In the genomic region with DNA sequence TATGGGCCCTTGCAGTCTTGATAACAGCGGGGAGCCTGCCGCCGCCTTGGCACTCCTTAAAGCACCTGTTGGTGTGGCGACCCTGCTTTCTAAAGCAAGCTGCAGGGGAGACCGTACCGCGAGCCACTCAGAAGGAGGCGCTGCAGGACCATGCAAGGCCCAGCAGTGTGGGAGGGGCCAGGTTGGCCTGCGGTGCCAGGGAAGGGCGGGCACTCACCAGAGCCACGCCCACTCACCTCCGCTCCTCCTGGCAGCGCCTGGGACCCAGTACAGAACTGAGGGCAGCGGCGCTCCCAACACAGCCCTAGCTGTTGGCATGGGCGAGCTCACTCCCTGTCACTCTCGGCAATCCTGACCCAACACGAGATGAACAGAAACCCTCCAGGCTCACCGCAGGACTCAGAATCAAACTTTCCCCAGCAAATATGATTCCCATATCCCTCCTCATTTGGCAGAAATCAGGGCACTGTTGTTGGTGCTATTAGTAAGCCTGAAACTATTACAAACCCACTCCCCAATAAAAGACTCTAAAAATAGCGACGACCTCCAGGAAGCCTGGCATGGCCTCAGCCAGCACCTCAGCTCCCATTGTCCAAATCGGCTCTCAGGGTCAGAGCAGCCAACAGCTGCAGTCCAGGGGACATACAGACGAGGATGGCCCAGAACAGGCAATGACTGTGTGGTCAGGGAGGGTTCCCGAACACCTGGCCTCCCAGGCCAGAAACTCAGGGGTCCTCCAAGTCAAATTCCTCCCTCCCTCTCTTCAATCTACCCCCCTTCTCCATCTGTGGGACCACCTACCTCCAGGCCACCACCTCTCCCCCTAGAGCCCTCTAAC, we compare ENCODE assay signal across 8 cellular contexts.
A peak's percentile ranks its signal among the peaks of the same experiment; 100 is the strongest.
DNase-seq lines count a peak whose midpoint lies in the region; ATAC-seq, FAIRE-seq and TF ChIP-seq lines count a peak whose summit lies in the region.

No MANE protein-coding gene starts in this region.

- H3K27ac Mint-ChIP-seq in activated T-helper 2 cell treated with anti-CD3 and anti-CD28 coated beads, Interferon-gamma antibody, Interleukin-2, Interleukin-4, amounts not matched to agents 10 μg/mL and 5 μg/mL and 100 μg/mL, durations not matched to agents 14 hours and 24 hours and 36 hours: no peak overlapping the region

- H3K4me3 ChIP-seq in HFF-Myc (replicated peaks; ENCODE audit: low read depth, low read length): no peak overlapping the region
- H3K4me3 ChIP-seq in retinal pigment epithelial cell (ENCODE audit: low read length): no peak overlapping the region

- H3K27me3 Mint-ChIP-seq in activated T-helper 2 cell treated with anti-CD3 and anti-CD28 coated beads, Interferon-gamma antibody, Interleukin-2, Interleukin-4, amounts not matched to agents 10 μg/mL and 5 μg/mL and 100 μg/mL, durations not matched to agents 14 hours and 24 hours and 36 hours (ENCODE audit: low read depth): no peaks in the 10 kb centered on the region

- DNase-seq in DMS114 treated with DMSO at 0.1 percent for 48 hours (lab: John Stamatoyannopoulos, UW; ENCODE audit: unreplicated experiment) (peak; percentile 26), HFF-Myc (ENCODE audit: extremely low read depth, low read depth) (peak; percentile 5), RKO (ENCODE audit: low spot score) (peak; percentile 21), head of caudate nucleus (peak in 32 of 42 donors; percentile 27 to 67 (median 43)), retinal pigment epithelial cell (ENCODE audit: low read depth) (no peak), RCC 7860 (ENCODE audit: low spot score) (no peak)
- DNase-seq in activated T-helper 2 cell treated with anti-CD3 and anti-CD28 coated beads, Interferon-gamma antibody, Interleukin-2, Interleukin-4, amounts not matched to agents 10 μg/mL and 5 μg/mL and 100 μg/mL, durations not matched to agents 14 hours and 24 hours and 36 hours (ENCODE audit: low spot score): peak; percentile 68

- intact Hi-C loops in activated T-helper 2 cell treated with anti-CD3 and anti-CD28 coated beads, Interferon-gamma antibody, Interleukin-2, Interleukin-4, amounts not matched to agents 10 μg/mL and 5 μg/mL and 100 μg/mL, durations not matched to agents 14 hours and 24 hours and 36 hours (cut with micrococcal nuclease): loop anchor here (1.0 to 2.0 kb wide), 2 partner anchors 76 to 108 kb away; a partner anchor contains a TSS
- intact Hi-C loops in head of caudate nucleus (cut with DNase I): no loop called here

- peak; percentile 58 for TF ChIP-seq CTCF in HFF-Myc (IDR thresholded peaks at IDR 0.05; ENCODE audit: low read depth, low read length, missing control alignments)
- TF ChIP-seq CTCF in retinal pigment epithelial cell (conservative IDR thresholded peaks at IDR 0.05; ENCODE audit: low read depth, low read length): peak; percentile 84

- FAIRE-seq in RCC 7860 (lab: Jason Lieb, UNC): no peak

- no peaks in the 10 kb centered on the region for H3K9me3 Mint-ChIP-seq in activated T-helper 2 cell treated with anti-CD3 and anti-CD28 coated beads, Interferon-gamma antibody, Interleukin-2, Interleukin-4, amounts not matched to agents 10 μg/mL and 5 μg/mL and 100 μg/mL, durations not matched to agents 14 hours and 24 hours and 36 hours

- H3K4me3 Mint-ChIP-seq in activated T-helper 2 cell treated with anti-CD3 and anti-CD28 coated beads, Interferon-gamma antibody, Interleukin-2, Interleukin-4, amounts not matched to agents 10 μg/mL and 5 μg/mL and 100 μg/mL, durations not matched to agents 14 hours and 24 hours and 36 hours (ENCODE audit: low read depth): no peak overlapping the region

- no peak for ATAC-seq in GM21447 (IDR thresholded peaks at IDR 0.05; ENCODE audit: unreplicated experiment)

- H3K36me3 Mint-ChIP-seq in activated T-helper 2 cell treated with anti-CD3 and anti-CD28 coated beads, Interferon-gamma antibody, Interleukin-2, Interleukin-4, amounts not matched to agents 10 μg/mL and 5 μg/mL and 100 μg/mL, durations not matched to agents 14 hours and 24 hours and 36 hours (ENCODE audit: low read depth): peaks cover 60% of the 10 kb centered on the region

- H3K4me1 Mint-ChIP-seq in activated T-helper 2 cell treated with anti-CD3 and anti-CD28 coated beads, Interferon-gamma antibody, Interleukin-2, Interleukin-4, amounts not matched to agents 10 μg/mL and 5 μg/mL and 100 μg/mL, durations not matched to agents 14 hours and 24 hours and 36 hours (ENCODE audit: low read depth): peaks cover 12% of the 10 kb centered on the region

Comparison
In these comparisons a context has a peak if more than half of its experiments do, and no peak if none do; other contexts are left out.
1. DNase-seq: peak in DMS114 treated with DMSO at 0.1 percent for 48 hours (single experiment), HFF-Myc (single experiment), RKO (single experiment), activated T-helper 2 cell treated with anti-CD3 and anti-CD28 coated beads, Interferon-gamma antibody, Interleukin-2, Interleukin-4, amounts not matched to agents 10 μg/mL and 5 μg/mL and 100 μg/mL, durations not matched to agents 14 hours and 24 hours and 36 hours (single experiment) and head of caudate nucleus (32 of 42); none in retinal pigment epithelial cell (single experiment) and RCC 7860 (single experiment).